ENCODE assay signal across 17 cellular contexts in genomic region chr22:42280140-42280539, GRCh38.
"Had no signal": no experiment of that assay in that cellular context is flagged by ENCODE, and none has a peak within 500 bp of the region (broad histone marks: within the 10 kb centered on the region; RNA-seq: fewer than 3 reads in every experiment).

No MANE protein-coding gene starts in this region.

- H3K9me3 ChIP-seq: lower lobe of right lung, testis had no signal

- H3K27me3 ChIP-seq: testis had no signal

- DNase-seq: activated CD4-positive, alpha-beta memory T cell treated with anti-CD3 and anti-CD28 coated beads for 36 hours; activated CD4-positive, alpha-beta T cell treated with anti-CD3 and anti-CD28 coated beads for 48 hours; activated gamma-delta T cell; activated naive CD4-positive, alpha-beta T cell treated with anti-CD3 and anti-CD28 coated beads, Interleukin-2, amount 50 U/mL, for 16 hours; activated T-cell treated with anti-CD3 and anti-CD28 coated beads, Interleukin-2, amount 50 U/mL, for 72 hours; caudate nucleus; dermis blood vessel endothelial cell; effector CD8-positive, alpha-beta T cell; erythroblast; foreskin keratinocyte; lower lobe of right lung; naive B cell; occipital lobe; stimulated activated CD4-positive, alpha-beta T cell treated with anti-CD3 and anti-CD28 coated beads, Interleukin-4, amount 100 ng/mL, for 1 hour; stimulated activated naive CD4-positive, alpha-beta T cell; testis; trophoblast cell had no signal

- H3K36me3 ChIP-seq: lower lobe of right lung had no signal

- H3K4me3 ChIP-seq: lower lobe of right lung, testis had no signal

- ATAC-seq: activated T-cell treated with anti-CD3 and anti-CD28 coated beads, Interleukin-2, amount 50 U/mL, for 72 hours; foreskin keratinocyte; lower lobe of right lung had no signal

- H3K27ac ChIP-seq: foreskin keratinocyte, lower lobe of right lung, testis had no signal
